8 cellular contexts compared by ENCODE assay signal in the genomic region with DNA sequence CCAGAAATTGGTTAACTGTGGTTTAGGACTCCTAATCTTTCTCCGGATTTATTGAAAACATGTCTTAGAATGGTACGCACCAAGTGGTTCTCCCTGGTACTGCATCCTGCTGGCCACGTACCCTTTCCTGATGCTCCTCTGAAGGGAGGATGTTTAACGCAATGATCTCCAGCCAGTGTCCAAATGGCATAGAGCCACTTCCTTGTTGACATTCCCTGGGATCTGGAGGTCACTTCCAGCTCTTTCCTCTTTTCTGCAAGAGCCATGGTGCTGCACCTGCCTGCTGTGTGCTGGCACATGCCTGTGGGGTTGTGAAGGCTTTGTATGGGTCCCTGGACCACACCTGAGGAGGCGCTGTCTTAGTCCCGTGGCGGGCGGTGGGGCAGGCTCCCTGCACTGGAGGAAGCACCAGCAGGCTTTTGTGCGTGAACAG. TPM values are rescaled to one million over a fixed set of nuclear protein-coding genes. Genes with fewer than 3 reads are reported as not detected.
A peak's percentile ranks its signal among the peaks of the same experiment; 100 is the strongest.
DNase-seq lines count a peak whose midpoint lies in the region; ATAC-seq and TF ChIP-seq lines count a peak whose summit lies in the region.

No MANE protein-coding gene starts in this region.

- H3K36me3 Mint-ChIP-seq in activated naive CD4-positive, alpha-beta T cell treated with anti-CD3 and anti-CD28 coated beads for 36 hours (ENCODE audit: low read depth): peaks cover 17% of the 10 kb centered on the region
- no peaks in the 10 kb centered on the region for H3K36me3 Mint-ChIP-seq in stimulated activated effector memory CD8-positive, alpha-beta T cell treated with anti-CD3 and anti-CD28 coated beads, Interleukin-12 subunit alpha, Interleukin-12 subunit beta, amount 100 ng/mL, for 72 hours

- no peak overlapping the region for H3K4me3 Mint-ChIP-seq in activated naive CD4-positive, alpha-beta T cell treated with anti-CD3 and anti-CD28 coated beads for 36 hours
- no peak overlapping the region for H3K4me3 Mint-ChIP-seq in stimulated activated effector memory CD8-positive, alpha-beta T cell treated with anti-CD3 and anti-CD28 coated beads, Interleukin-12 subunit alpha, Interleukin-12 subunit beta, amount 100 ng/mL, for 72 hours

- H3K36me3 ChIP-seq in heart right ventricle: peaks cover 0 to 19% (median 0%) of the 10 kb centered on the region in 9 donors
- peaks cover 0 to 4% (median under 1%) of the 10 kb centered on the region in 4 donors for H3K36me3 ChIP-seq in upper lobe of left lung

- H3K9me3 Mint-ChIP-seq in activated naive CD4-positive, alpha-beta T cell treated with anti-CD3 and anti-CD28 coated beads for 36 hours: no peaks in the 10 kb centered on the region
- no peaks in the 10 kb centered on the region for H3K9me3 Mint-ChIP-seq in stimulated activated effector memory CD8-positive, alpha-beta T cell treated with anti-CD3 and anti-CD28 coated beads, Interleukin-12 subunit alpha, Interleukin-12 subunit beta, amount 100 ng/mL, for 72 hours

- H3K9me3 ChIP-seq in heart right ventricle (no peaks in the 10 kb centered on the region), upper lobe of left lung (no peaks in the 10 kb centered on the region)

- H3K4me1 ChIP-seq in heart right ventricle (peaks cover 4 to 56% (median 30%) of the 10 kb centered on the region in 9 donors), upper lobe of left lung (peaks cover 0 to 19% (median 11%) of the 10 kb centered on the region in 4 donors)

- H3K27ac ChIP-seq in heart right ventricle: peak overlapping the region in 1 of 10 donors; percentile 50
- no peak overlapping the region for H3K27ac ChIP-seq in upper lobe of left lung

- WGBS in heart right ventricle, 2 donors: 80 to 84% methylated on average over 9 of the region's 9 CpGs
- WGBS in upper lobe of left lung, 2 donors: 72 to 80% methylated on average over 9 of the region's 9 CpGs

- CTCF ChIA-PET in activated naive CD4-positive, alpha-beta T cell treated with anti-CD3 and anti-CD28 coated beads for 36 hours (lab: Charles Lee): interaction anchor here (0.6 to 1.2 kb wide), 5 partner anchors 11 to 837 kb away, joined by 3 to 5 read pairs (median 3); no protein-coding TSS in a partner anchor

- no peak overlapping the region for H3K27ac Mint-ChIP-seq in activated naive CD4-positive, alpha-beta T cell treated with anti-CD3 and anti-CD28 coated beads for 36 hours
- H3K27ac Mint-ChIP-seq in stimulated activated effector memory CD8-positive, alpha-beta T cell treated with anti-CD3 and anti-CD28 coated beads, Interleukin-12 subunit alpha, Interleukin-12 subunit beta, amount 100 ng/mL, for 72 hours: no peak overlapping the region

- TF ChIP-seq EP300 in upper lobe of left lung (IDR thresholded peaks at IDR 0.05): no peak

- peak; percentile 7 to 71 (median 48) for TF ChIP-seq CTCF in heart right ventricle (IDR thresholded peaks at IDR 0.05)
- peak; percentile 44 to 68 (median 56) for TF ChIP-seq CTCF in upper lobe of left lung (IDR thresholded peaks at IDR 0.05)

- ATAC-seq in heart right ventricle (no peak), upper lobe of left lung (ENCODE audit: low FRiP score in 2 of 2) (no peak), GM19452 (IDR thresholded peaks at IDR 0.05; ENCODE audit: unreplicated experiment) (no peak), GM18873 (IDR thresholded peaks at IDR 0.05; ENCODE audit: low FRiP score, unreplicated experiment) (no peak)
- ATAC-seq in stimulated activated effector memory CD8-positive, alpha-beta T cell treated with anti-CD3 and anti-CD28 coated beads, Interleukin-12 subunit alpha, Interleukin-12 subunit beta, amount 100 ng/mL, for 72 hours: no peak

- no peak for TF ChIP-seq POLR2A in upper lobe of left lung (IDR thresholded peaks at IDR 0.05)

- no peaks in the 10 kb centered on the region for H3K27me3 Mint-ChIP-seq in activated naive CD4-positive, alpha-beta T cell treated with anti-CD3 and anti-CD28 coated beads for 36 hours (ENCODE audit: low read depth)

- H3K4me1 Mint-ChIP-seq in activated naive CD4-positive, alpha-beta T cell treated with anti-CD3 and anti-CD28 coated beads for 36 hours (ENCODE audit: low read depth): peaks cover 68% of the 10 kb centered on the region
- peaks cover 80% of the 10 kb centered on the region for H3K4me1 Mint-ChIP-seq in stimulated activated effector memory CD8-positive, alpha-beta T cell treated with anti-CD3 and anti-CD28 coated beads, Interleukin-12 subunit alpha, Interleukin-12 subunit beta, amount 100 ng/mL, for 72 hours

- intact Hi-C loops in activated naive CD4-positive, alpha-beta T cell treated with anti-CD3 and anti-CD28 coated beads for 36 hours (cut with micrococcal nuclease): no loop called here
- intact Hi-C loops in heart right ventricle (cut with DNase I): no loop called here

- peak; percentile 40 for DNase-seq in activated naive CD4-positive, alpha-beta T cell treated with anti-CD3 and anti-CD28 coated beads for 36 hours
- no peak for DNase-seq in activated naive CD4-positive, alpha-beta T cell treated with anti-CD3 and anti-CD28 coated beads, Interleukin-2, amount 50 U/mL, for 16 hours
- DNase-seq in SHP77 (lab: John Stamatoyannopoulos, UW) (peak; percentile 59 to 67), heart right ventricle (no peak), upper lobe of left lung (peak in 1 of 2 donors; percentile 56)
- no peak for DNase-seq in stimulated activated effector memory CD8-positive, alpha-beta T cell treated with anti-CD3 and anti-CD28 coated beads, Interleukin-12 subunit alpha, Interleukin-12 subunit beta, amount 100 ng/mL, for 72 hours (ENCODE audit: low spot score in 2 of 2)

- no peaks in the 10 kb centered on the region for H3K27me3 ChIP-seq in heart right ventricle
- H3K27me3 ChIP-seq in upper lobe of left lung: no peaks in the 10 kb centered on the region

- no peak overlapping the region for H3K4me3 ChIP-seq in heart right ventricle
- no peak overlapping the region for H3K4me3 ChIP-seq in upper lobe of left lung

RNA-seq across cellular contexts. Expression of a gene that starts 53.9 kb away (rescaled TPM):
- 10 to 100 TPM; 59.8 to 62.4 TPM for total RNA-seq in activated naive CD4-positive, alpha-beta T cell treated with anti-CD3 and anti-CD28 coated beads for 36 hours
- total RNA-seq in heart right ventricle (10 to 100 TPM; 21.3 to 35.1 (median 25.8) TPM), upper lobe of left lung (10 to 100 TPM; 51.3 to 62.3 (median 56.2) TPM)
- 10 to 100 TPM in 1 of 2 donors, 1 to 10 TPM in 1; 9.7 to 27.5 TPM for polyA plus RNA-seq in heart right ventricle

Comparison
In these comparisons a context has a peak if more than half of its experiments do, and no peak if none do; other contexts are left out.
1. DNase-seq: peak in activated naive CD4-positive, alpha-beta T cell treated with anti-CD3 and anti-CD28 coated beads for 36 hours (single experiment) and SHP77 (2 of 2); none in activated naive CD4-positive, alpha-beta T cell treated with anti-CD3 and anti-CD28 coated beads, Interleukin-2, amount 50 U/mL, for 16 hours (single experiment), heart right ventricle (0 of 2) and stimulated activated effector memory CD8-positive, alpha-beta T cell treated with anti-CD3 and anti-CD28 coated beads, Interleukin-12 subunit alpha, Interleukin-12 subunit beta, amount 100 ng/mL, for 72 hours (0 of 2).